Comparison of ENCODE assay signal across 12 cellular contexts in genomic region chr1:62906428-62906886, GRCh38.
DNase-seq lines count a peak whose midpoint lies in the region; ATAC-seq and TF ChIP-seq lines count a peak whose summit lies in the region.
"Had no signal": no experiment of that assay in that cellular context is flagged by ENCODE, and none has a peak within 500 bp of the region (broad histone marks: within the 10 kb centered on the region; RNA-seq: fewer than 3 reads in every experiment).

No MANE protein-coding gene starts in this region.

- H3K4me3 ChIP-seq in Panc1 (ENCODE audit: low read depth in 2 of 2, low read length in 2 of 2) = no peak overlapping the region
- no peak overlapping the region for H3K4me3 ChIP-seq in foreskin fibroblast (ENCODE audit: low read depth in 1 of 2, low read length in 2 of 2)
- no peak overlapping the region for H3K4me3 ChIP-seq in tibial artery

- H3K9me3 ChIP-seq in Panc1 (ENCODE audit: control insufficient read depth, insufficient read depth, low read depth, low read length) (no peaks in the 10 kb centered on the region), tibial artery (no peaks in the 10 kb centered on the region)

- no peaks in the 10 kb centered on the region for H3K36me3 Mint-ChIP-seq in activated naive CD4-positive, alpha-beta T cell treated with anti-CD3 and anti-CD28 coated beads, Interleukin-2, amount 10 ng/mL, durations not matched to agents 7 days and 5 days
- H3K36me3 Mint-ChIP-seq: stimulated activated naive B cell treated with anti-CD40 and anti-IgM and Interleukin-4, amounts not matched to agents 10 μg/mL and 1 μg/mL and 100 μg/mL, for 72 hours had no signal

- POLR2A ChIA-PET in Panc1 (lab: Charles Lee) = no interaction called here

- peak; percentile 71 for TF ChIP-seq CTCF in Panc1 (IDR thresholded peaks at IDR 0.05)
- peak; percentile 49 for TF ChIP-seq CTCF in foreskin fibroblast (IDR thresholded peaks at IDR 0.05; ENCODE audit: low read depth, low read length)
- TF ChIP-seq CTCF in tibial artery (IDR thresholded peaks at IDR 0.05) = no peak

- ATAC-seq in Panc1 = no peak
- ATAC-seq: effector memory CD8-positive, alpha-beta T cell had no signal

- intact Hi-C loops in Panc1 (cut with micrococcal nuclease; ENCODE audit: unreplicated experiment) = no loop called here
- intact Hi-C loops in tibial artery (cut with DNase I; ENCODE audit: low total_unique reads) = no loop called here

- CTCF ChIA-PET in Panc1 (lab: Charles Lee) = interaction anchor here (0.6 kb wide), 1 partner anchor 100 kb away, joined by 5 read pairs; no protein-coding TSS in a partner anchor
- CTCF ChIA-PET in activated naive CD4-positive, alpha-beta T cell treated with anti-CD3 and anti-CD28 coated beads, Interleukin-2, amount 10 ng/mL, durations not matched to agents 7 days and 5 days (lab: Charles Lee) = no interaction called here

- peaks cover 9% of the 10 kb centered on the region for H3K4me1 Mint-ChIP-seq in activated naive CD4-positive, alpha-beta T cell treated with anti-CD3 and anti-CD28 coated beads, Interleukin-2, amount 10 ng/mL, durations not matched to agents 7 days and 5 days
- H3K4me1 Mint-ChIP-seq: stimulated activated naive B cell treated with anti-CD40 and anti-IgM and Interleukin-4, amounts not matched to agents 10 μg/mL and 1 μg/mL and 100 μg/mL, for 72 hours had no signal

- H3K36me3 ChIP-seq in Panc1 (ENCODE audit: control insufficient read depth, insufficient read depth, low read length) = no peaks in the 10 kb centered on the region
- no peaks in the 10 kb centered on the region for H3K36me3 ChIP-seq in tibial artery

- no peak overlapping the region for H3K27ac ChIP-seq in Panc1 (ENCODE audit: low read length)
- H3K27ac ChIP-seq in tibial artery = no peak overlapping the region

- DNase-seq in ACHN (peak; percentile 20), G401 (ENCODE audit: low spot score) (peak; percentile 2), Panc1 (ENCODE audit: low read depth, low spot score) (no peak), foreskin fibroblast (peak; percentile 1 to 23), tibial artery (no peak), mucosa of gallbladder (ENCODE audit: low spot score) (no peak), NCI-H524 (lab: John Stamatoyannopoulos, UW) (no peak)
- DNase-seq in activated naive CD4-positive, alpha-beta T cell treated with anti-CD3 and anti-CD28 coated beads, Interleukin-2, amount 10 ng/mL, durations not matched to agents 7 days and 5 days = no peak
- DNase-seq: activated CD8-positive, alpha-beta memory T cell treated with anti-CD3 and anti-CD28 coated beads for 24 hours; effector memory CD8-positive, alpha-beta T cell; NCI-H446; stimulated activated naive B cell treated with anti-CD40 and anti-IgM and Interleukin-4, amounts not matched to agents 10 μg/mL and 1 μg/mL and 100 μg/mL, for 72 hours had no signal

- no peaks in the 10 kb centered on the region for H3K9me3 Mint-ChIP-seq in activated naive CD4-positive, alpha-beta T cell treated with anti-CD3 and anti-CD28 coated beads, Interleukin-2, amount 10 ng/mL, durations not matched to agents 7 days and 5 days
- H3K9me3 Mint-ChIP-seq: effector memory CD8-positive, alpha-beta T cell had no signal

- no peak overlapping the region for H3K4me3 Mint-ChIP-seq in activated naive CD4-positive, alpha-beta T cell treated with anti-CD3 and anti-CD28 coated beads, Interleukin-2, amount 10 ng/mL, durations not matched to agents 7 days and 5 days
- H3K4me3 Mint-ChIP-seq: effector memory CD8-positive, alpha-beta T cell; stimulated activated naive B cell treated with anti-CD40 and anti-IgM and Interleukin-4, amounts not matched to agents 10 μg/mL and 1 μg/mL and 100 μg/mL, for 72 hours had no signal

- H3K4me1 ChIP-seq in Panc1 (ENCODE audit: control insufficient read depth, insufficient read depth, low read length) = no peaks in the 10 kb centered on the region
- no peaks in the 10 kb centered on the region for H3K4me1 ChIP-seq in tibial artery

- BruUV-seq in Panc1 (replicated peaks; lab: Mats Ljungman, UMichigan) = no TSS peak

- in situ Hi-C loops in ACHN (cut with HindIII; ENCODE audit: low pct_ligation_motif_present, low pct_unique_long_range_greater_than_20kb, low sequenced_read_pairs) (no loop called here), G401 (cut with HindIII; ENCODE audit: low sequenced_read_pairs) (no loop called here), Panc1 (cut with HindIII; ENCODE audit: low pct_unique_long_range_greater_than_20kb, low sequenced_read_pairs) (no loop called here)

- H3K27ac Mint-ChIP-seq in activated naive CD4-positive, alpha-beta T cell treated with anti-CD3 and anti-CD28 coated beads, Interleukin-2, amount 10 ng/mL, durations not matched to agents 7 days and 5 days = no peak overlapping the region
- H3K27ac Mint-ChIP-seq: effector memory CD8-positive, alpha-beta T cell; stimulated activated naive B cell treated with anti-CD40 and anti-IgM and Interleukin-4, amounts not matched to agents 10 μg/mL and 1 μg/mL and 100 μg/mL, for 72 hours had no signal

- H3K27me3 ChIP-seq in Panc1 (ENCODE audit: control insufficient read depth, insufficient read depth, low read length) (no peaks in the 10 kb centered on the region), tibial artery (no peaks in the 10 kb centered on the region)

- H3K27me3 Mint-ChIP-seq in activated naive CD4-positive, alpha-beta T cell treated with anti-CD3 and anti-CD28 coated beads, Interleukin-2, amount 10 ng/mL, durations not matched to agents 7 days and 5 days = no peaks in the 10 kb centered on the region

Comparison
In these comparisons a context has a peak if more than half of its experiments do, and no peak if none do; other contexts are left out.
1. DNase-seq: peak in ACHN (single experiment), G401 (single experiment) and foreskin fibroblast (2 of 2); none in Panc1 (single experiment), tibial artery (0 of 2), mucosa of gallbladder (single experiment), activated naive CD4-positive, alpha-beta T cell treated with anti-CD3 and anti-CD28 coated beads, Interleukin-2, amount 10 ng/mL, durations not matched to agents 7 days and 5 days (single experiment) and NCI-H524 (0 of 2).
2. CTCF ChIP-seq: peak in Panc1 (single experiment) and foreskin fibroblast (single experiment); none in tibial artery (0 of 2).